ENCODE assay signal across 11 cellular contexts in genomic region chr9:3180696-3181048, GRCh38.
DNase-seq lines count a peak whose midpoint lies in the region; ATAC-seq and TF ChIP-seq lines count a peak whose summit lies in the region.
"Had no signal": no experiment of that assay in that cellular context is flagged by ENCODE, and none has a peak within 500 bp of the region (broad histone marks: within the 10 kb centered on the region; RNA-seq: fewer than 3 reads in every experiment).

No MANE protein-coding gene starts in this region.

- H3K36me3 Mint-ChIP-seq in glutamatergic neuron (ENCODE audit: unreplicated experiment) = no peaks in the 10 kb centered on the region
- no peaks in the 10 kb centered on the region for H3K36me3 Mint-ChIP-seq in natural killer cell

- no peak overlapping the region for H3K27ac Mint-ChIP-seq in glutamatergic neuron (ENCODE audit: unreplicated experiment)
- H3K27ac Mint-ChIP-seq in natural killer cell = no peak overlapping the region
- H3K27ac Mint-ChIP-seq: CD4-positive, alpha-beta T cell had no signal

- intact Hi-C loops in natural killer cell (cut with micrococcal nuclease) = loop anchor here (5.0 kb wide), 1 partner anchor 323 kb away; no protein-coding TSS in a partner anchor

- H3K9me3 Mint-ChIP-seq in glutamatergic neuron (ENCODE audit: unreplicated experiment) (no peaks in the 10 kb centered on the region), natural killer cell (no peaks in the 10 kb centered on the region)
- H3K9me3 Mint-ChIP-seq: CD4-positive, alpha-beta T cell had no signal

- H3K4me3 Mint-ChIP-seq in glutamatergic neuron (ENCODE audit: unreplicated experiment) = peak overlapping the region; percentile 94
- H3K4me3 Mint-ChIP-seq in natural killer cell = no peak overlapping the region
- H3K4me3 Mint-ChIP-seq: CD4-positive, alpha-beta T cell had no signal

- no peak overlapping the region for H3K9ac ChIP-seq in rectal smooth muscle tissue (ENCODE audit: low read length)

- DNase-seq in G401 (ENCODE audit: low spot score) (peak; percentile 64), glutamatergic neuron (no peak), activated gamma-delta T cell (lab: John Stamatoyannopoulos, UW) (no peak), natural killer cell (no peak), iPS-NIHi7 (ENCODE audit: extremely low spot score) (no peak)
- DNase-seq: activated CD4-positive, alpha-beta T cell treated with anti-CD3 and anti-CD28 coated beads for 4 hours; CD4-positive, alpha-beta T cell; stimulated activated naive CD4-positive, alpha-beta T cell treated with Interleukin-2 at 50 U/mL for 16 hours had no signal

- ATAC-seq in HG02870 (IDR thresholded peaks at IDR 0.05; ENCODE audit: unreplicated experiment) (no peak), natural killer cell (no peak)

- H3K4me1 Mint-ChIP-seq in glutamatergic neuron (ENCODE audit: low read depth, unreplicated experiment) = peaks cover 9% of the 10 kb centered on the region
- H3K4me1 Mint-ChIP-seq in natural killer cell = peaks cover 0 to 8% of the 10 kb centered on the region in 2 donors

- peak overlapping the region; percentile 54; the same call in 1 of the 2 replicates for H3K27ac ChIP-seq in VCaP
- no peak overlapping the region for H3K27ac ChIP-seq in rectal smooth muscle tissue (ENCODE audit: low read depth, low read length)

- TF ChIP-seq CTCF in VCaP (conservative IDR thresholded peaks at IDR 0.05) = no peak
- no peak for TF ChIP-seq CTCF in glutamatergic neuron (IDR thresholded peaks at IDR 0.05; ENCODE audit: partially characterized antibody, unreplicated experiment)
- TF ChIP-seq CTCF in natural killer cell (IDR thresholded peaks at IDR 0.05) = no peak

- in situ Hi-C loops in G401 (cut with HindIII; ENCODE audit: low sequenced_read_pairs) = no loop called here

- H3K27me3 ChIP-seq in rectal smooth muscle tissue (ENCODE audit: control insufficient read depth, insufficient read depth, low read length) = peaks cover 6% of the 10 kb centered on the region

- H3K36me3 ChIP-seq in rectal smooth muscle tissue (ENCODE audit: control insufficient read depth, insufficient read depth, low read length) = no peaks in the 10 kb centered on the region

- no peaks in the 10 kb centered on the region for H3K4me1 ChIP-seq in rectal smooth muscle tissue (ENCODE audit: control insufficient read depth, insufficient read depth, low read length)

- peak overlapping the region; percentile 46 for H3K4me3 ChIP-seq in rectal smooth muscle tissue (ENCODE audit: low read length)

- H3K27me3 Mint-ChIP-seq in glutamatergic neuron (ENCODE audit: unreplicated experiment) (peaks cover 13% of the 10 kb centered on the region), natural killer cell (ENCODE audit: low read depth in 2 of 2) (peaks cover 31 to 50% of the 10 kb centered on the region in 2 donors)
